Comparison of ENCODE assay signal across 24 cellular contexts in genomic region chr16:12930881-12931280, GRCh38.
"Had no signal": no experiment of that assay in that cellular context is flagged by ENCODE, and none has a peak within 500 bp of the region (broad histone marks: within the 10 kb centered on the region; RNA-seq: fewer than 3 reads in every experiment).

No MANE protein-coding gene starts in this region.

- DNase-seq: stimulated activated CD4-positive, alpha-beta T cell treated with anti-CD3 and anti-CD28 coated beads, Interleukin-2, amount 100 ng/mL, for 48 hours; stimulated activated CD4-positive, alpha-beta T cell treated with anti-CD3 and anti-CD28 coated beads, Interleukin-4, amount 100 ng/mL, for 1 hour; stimulated activated CD4-positive, alpha-beta T cell treated with anti-CD3 and anti-CD28 coated beads, Interleukin-4, amount 100 ng/mL, for 24 hours; stimulated activated CD4-positive, alpha-beta T cell treated with anti-CD3 and anti-CD28 coated beads, Interleukin-4, amount 100 ng/mL, for 4 hours; stimulated activated CD8-positive, alpha-beta memory T cell treated with anti-CD3 and anti-CD28 coated beads, Interleukin-4, amount 100 ng/mL, for 48 hours; stimulated activated naive B cell treated with anti-CD40 and anti-IgM and Interleukin-4, amounts not matched to agents 10 μg/mL and 1 μg/mL and 100 μg/mL, for 72 hours; stimulated activated naive CD4-positive, alpha-beta T cell; stimulated activated naive CD4-positive, alpha-beta T cell treated with Interleukin-2 at 50 U/mL for 16 hours; stimulated activated naive CD8-positive, alpha-beta T cell treated with anti-CD3 and anti-CD28 coated beads, Interleukin-15, amount 100 ng/mL, for 72 hours; stimulated activated naive CD8-positive, alpha-beta T cell treated with anti-CD3 and anti-CD28 coated beads, Interleukin-15, Interleukin-2, amounts not matched to agents 100 U/mL and 50 U/mL, for 24 hours; stomach; substantia nigra; testis; thyroid gland; tibial artery; transverse colon; trophoblast cell; upper lobe of left lung; upper lobe of right lung; uterus had no signal

- H3K27ac Mint-ChIP-seq: stimulated activated effector memory CD8-positive, alpha-beta T cell treated with anti-CD3 and anti-CD28 coated beads, Interleukin-12 subunit alpha, Interleukin-12 subunit beta, amount 100 ng/mL, for 72 hours; stimulated activated memory B cell treated with anti-CD40 and anti-IgM and Interleukin-4, amounts not matched to agents 10 μg/mL and 1 μg/mL and 100 μg/mL, for 72 hours; stimulated activated naive B cell treated with anti-CD40 and anti-IgM and Interleukin-4, amounts not matched to agents 10 μg/mL and 1 μg/mL and 100 μg/mL, for 72 hours; stimulated activated naive CD8-positive, alpha-beta T cell treated with anti-CD3 and anti-CD28 coated beads, Interleukin-15, amount 100 ng/mL, for 72 hours; stimulated activated naive CD8-positive, alpha-beta T cell treated with anti-CD3 and anti-CD28 coated beads, Interleukin-15, Interleukin-2, amounts not matched to agents 100 ng/mL and 50 ng/mL, for 24 hours; type B pancreatic cell had no signal

- H3K4me3 Mint-ChIP-seq: stimulated activated effector memory CD8-positive, alpha-beta T cell treated with anti-CD3 and anti-CD28 coated beads, Interleukin-12 subunit alpha, Interleukin-12 subunit beta, amount 100 ng/mL, for 72 hours; stimulated activated memory B cell treated with anti-CD40 and anti-IgM and Interleukin-4, amounts not matched to agents 10 μg/mL and 1 μg/mL and 100 μg/mL, for 72 hours; stimulated activated naive B cell treated with anti-CD40 and anti-IgM and Interleukin-4, amounts not matched to agents 10 μg/mL and 1 μg/mL and 100 μg/mL, for 72 hours; stimulated activated naive CD8-positive, alpha-beta T cell treated with anti-CD3 and anti-CD28 coated beads, Interleukin-15, amount 100 ng/mL, for 72 hours; stimulated activated naive CD8-positive, alpha-beta T cell treated with anti-CD3 and anti-CD28 coated beads, Interleukin-15, Interleukin-2, amounts not matched to agents 100 ng/mL and 50 ng/mL, for 24 hours; type B pancreatic cell had no signal

- H3K9me3 Mint-ChIP-seq: stimulated activated effector memory CD8-positive, alpha-beta T cell treated with anti-CD3 and anti-CD28 coated beads, Interleukin-12 subunit alpha, Interleukin-12 subunit beta, amount 100 ng/mL, for 72 hours; stimulated activated naive CD8-positive, alpha-beta T cell treated with anti-CD3 and anti-CD28 coated beads, Interleukin-15, amount 100 ng/mL, for 72 hours; type B pancreatic cell had no signal

- H3K36me3 Mint-ChIP-seq: stimulated activated effector memory CD8-positive, alpha-beta T cell treated with anti-CD3 and anti-CD28 coated beads, Interleukin-12 subunit alpha, Interleukin-12 subunit beta, amount 100 ng/mL, for 72 hours; stimulated activated memory B cell treated with anti-CD40 and anti-IgM and Interleukin-4, amounts not matched to agents 10 μg/mL and 1 μg/mL and 100 μg/mL, for 72 hours; stimulated activated naive B cell treated with anti-CD40 and anti-IgM and Interleukin-4, amounts not matched to agents 10 μg/mL and 1 μg/mL and 100 μg/mL, for 72 hours; type B pancreatic cell had no signal

- H3K4me1 Mint-ChIP-seq: stimulated activated effector memory CD8-positive, alpha-beta T cell treated with anti-CD3 and anti-CD28 coated beads, Interleukin-12 subunit alpha, Interleukin-12 subunit beta, amount 100 ng/mL, for 72 hours; stimulated activated memory B cell treated with anti-CD40 and anti-IgM and Interleukin-4, amounts not matched to agents 10 μg/mL and 1 μg/mL and 100 μg/mL, for 72 hours; stimulated activated naive B cell treated with anti-CD40 and anti-IgM and Interleukin-4, amounts not matched to agents 10 μg/mL and 1 μg/mL and 100 μg/mL, for 72 hours; stimulated activated naive CD8-positive, alpha-beta T cell treated with anti-CD3 and anti-CD28 coated beads, Interleukin-15, amount 100 ng/mL, for 72 hours had no signal
